In the genomic region with DNA sequence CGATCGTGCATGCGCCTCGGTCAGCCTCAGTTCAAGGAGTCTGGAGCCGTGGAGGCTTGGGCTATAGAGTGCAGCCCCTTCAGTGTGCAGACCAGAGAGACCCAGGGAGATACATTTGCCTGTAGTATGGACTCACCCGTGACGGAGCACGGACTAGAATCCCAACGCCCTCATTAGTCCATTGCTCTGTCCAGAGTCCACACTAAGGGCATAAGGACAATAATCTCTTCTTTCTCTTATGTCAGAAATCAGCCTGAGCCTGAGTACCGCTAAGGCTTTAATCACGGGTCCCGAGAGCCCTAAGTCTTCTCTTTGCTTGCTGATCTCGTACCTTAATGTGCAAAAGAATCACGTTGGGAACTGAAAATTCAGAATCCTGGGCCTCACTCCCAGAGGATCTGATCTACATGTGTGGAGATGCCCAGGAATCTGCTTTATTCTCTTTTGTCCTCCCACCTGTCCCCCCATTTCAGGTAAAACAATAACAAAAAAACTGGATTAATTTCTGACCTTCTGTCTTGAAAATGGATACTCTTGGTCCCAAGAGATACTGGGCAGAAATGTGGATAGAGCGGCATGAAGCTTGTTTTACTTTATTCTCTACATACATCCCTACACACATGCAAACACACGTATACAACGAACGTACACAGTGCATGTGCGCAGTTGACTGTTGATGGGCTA, we compare ENCODE assay signal across 8 cellular contexts. TPM values are rescaled to one million over a fixed set of nuclear protein-coding genes. Genes with fewer than 3 reads are reported as not detected.
DNase-seq lines count a peak whose midpoint lies in the region; ATAC-seq and TF ChIP-seq lines count a peak whose summit lies in the region.

No MANE protein-coding gene starts in this region.

- H3K4me1 Mint-ChIP-seq in activated naive CD8-positive, alpha-beta T cell treated with anti-CD3 and anti-CD28 coated beads for 36 hours = peaks cover 34% of the 10 kb centered on the region

- ATAC-seq in GM21381 (IDR thresholded peaks at IDR 0.05; ENCODE audit: unreplicated experiment) (peak; percentile 23), gastrocnemius medialis (peak; percentile 43 to 44)

- peak overlapping the region; percentile 78 to 90 (median 82) for H3K4me3 ChIP-seq in gastrocnemius medialis

- no peaks in the 10 kb centered on the region for H3K9me3 Mint-ChIP-seq in activated naive CD8-positive, alpha-beta T cell treated with anti-CD3 and anti-CD28 coated beads for 36 hours

- DNase-seq in EL (peak; percentile 46), HT-29 (ENCODE audit: low spot score) (peak; percentile 54), hepatic stellate cell (ENCODE audit: low spot score) (peak; percentile 59), gastrocnemius medialis (no peak), NCI-H446 treated with DMSO at 0.1 percent for 48 hours (lab: John Stamatoyannopoulos, UW) (no peak), NCI-H2196 treated with DMSO at 0.1 percent for 48 hours (lab: John Stamatoyannopoulos, UW; ENCODE audit: unreplicated experiment) (no peak)
- no peak for DNase-seq in activated naive CD8-positive, alpha-beta T cell treated with anti-CD3 and anti-CD28 coated beads for 36 hours

- no peak for TF ChIP-seq POLR2A in gastrocnemius medialis (IDR thresholded peaks at IDR 0.05)

- H3K36me3 Mint-ChIP-seq in activated naive CD8-positive, alpha-beta T cell treated with anti-CD3 and anti-CD28 coated beads for 36 hours = no peaks in the 10 kb centered on the region

- H3K27ac Mint-ChIP-seq in activated naive CD8-positive, alpha-beta T cell treated with anti-CD3 and anti-CD28 coated beads for 36 hours = peak overlapping the region; percentile 72

- intact Hi-C loops in gastrocnemius medialis (cut with DNase I; ENCODE audit: low total_unique reads) = loop anchor here (2.0 to 5.0 kb wide), 4 partner anchors 38 to 140 kb away; partner anchors contain the start of genes NQO2, PSMG4, RIPK1 and TUBB2A

- TF ChIP-seq CTCF in gastrocnemius medialis (IDR thresholded peaks at IDR 0.05 in 4 of 5, conservative IDR thresholded peaks at IDR 0.05 in 1 of 5) = no peak

- no peaks in the 10 kb centered on the region for H3K27me3 ChIP-seq in gastrocnemius medialis

- H3K9me3 ChIP-seq in gastrocnemius medialis = no peaks in the 10 kb centered on the region

- peak overlapping the region; percentile 85 for H3K4me3 Mint-ChIP-seq in activated naive CD8-positive, alpha-beta T cell treated with anti-CD3 and anti-CD28 coated beads for 36 hours

- peaks cover 0 to 2% of the 10 kb centered on the region in 2 donors for H3K36me3 ChIP-seq in gastrocnemius medialis

- H3K27ac ChIP-seq in gastrocnemius medialis = peak overlapping the region; percentile 90 to 97 (median 96)

- peaks cover 13 to 14% of the 10 kb centered on the region in 2 donors for H3K4me1 ChIP-seq in gastrocnemius medialis

- H3K27me3 Mint-ChIP-seq in activated naive CD8-positive, alpha-beta T cell treated with anti-CD3 and anti-CD28 coated beads for 36 hours = no peaks in the 10 kb centered on the region

- in situ Hi-C loops in gastrocnemius medialis (cut with MboI; ENCODE audit: low sequenced_read_pairs in 4 of 4) = loop anchor here in 1 of 4 donors (25.0 kb wide), 2 partner anchors 618 to 893 kb away; a partner anchor contains a TSS

RNA-seq across cellular contexts. Expression of gene BPHL, which starts 0.7 kb away (rescaled TPM):
- 7.3 and 8.7 TPM in 2 replicates for total RNA-seq in HT-29 (2014; rRNA removed; shearing (Covaris generic))
- total RNA-seq in activated naive CD8-positive, alpha-beta T cell treated with anti-CD3 and anti-CD28 coated beads for 36 hours = 10 to 100 TPM in 1 of 2 experiments, 1 to 10 TPM in 1; 9.3 to 11.2 TPM
- 1 to 10 TPM; 4.7 to 8.7 (median 5.8) TPM for total RNA-seq in gastrocnemius medialis

RNA-seq across cellular contexts. Expression of gene TUBB2A, which starts 38.2 kb away (rescaled TPM):
- 67.5 and 73.0 TPM in 2 replicates for total RNA-seq in HT-29 (2014; rRNA removed; shearing (Covaris generic))
- 1 to 10 TPM; 1.8 to 2.0 TPM for total RNA-seq in activated naive CD8-positive, alpha-beta T cell treated with anti-CD3 and anti-CD28 coated beads for 36 hours
- 10 to 100 TPM; 18.9 to 53.1 (median 27.0) TPM for total RNA-seq in gastrocnemius medialis

RNA-seq across cellular contexts. Expression of gene RIPK1, which starts 50.9 kb away (rescaled TPM):
- total RNA-seq in HT-29 (2014; rRNA removed; shearing (Covaris generic)) = 11.7 and 12.6 TPM in 2 replicates
- 10 to 100 TPM; 13.8 to 15.5 TPM for total RNA-seq in activated naive CD8-positive, alpha-beta T cell treated with anti-CD3 and anti-CD28 coated beads for 36 hours
- 10 to 100 TPM in 2 of 4 donors, 1 to 10 TPM in 2; 8.6 to 12.0 (median 10.3) TPM for total RNA-seq in gastrocnemius medialis

Comparison
In these comparisons a context has a peak if more than half of its experiments do, and no peak if none do; other contexts are left out.
1. DNase-seq: peak in EL (single experiment), HT-29 (single experiment) and hepatic stellate cell (single experiment); none in activated naive CD8-positive, alpha-beta T cell treated with anti-CD3 and anti-CD28 coated beads for 36 hours (single experiment), gastrocnemius medialis (0 of 2), NCI-H446 treated with DMSO at 0.1 percent for 48 hours (single experiment) and NCI-H2196 treated with DMSO at 0.1 percent for 48 hours (single experiment).
2. RNA of gene TUBB2A, which starts 38.2 kb away (total RNA-seq): 67.5 to 73.0 TPM in HT-29 and 18.9 to 53.1 TPM in gastrocnemius medialis; 1.8 to 2.0 TPM in activated naive CD8-positive, alpha-beta T cell treated with anti-CD3 and anti-CD28 coated beads for 36 hours; every median in the first group is over 4 times any median in the second.